In the genomic region with DNA sequence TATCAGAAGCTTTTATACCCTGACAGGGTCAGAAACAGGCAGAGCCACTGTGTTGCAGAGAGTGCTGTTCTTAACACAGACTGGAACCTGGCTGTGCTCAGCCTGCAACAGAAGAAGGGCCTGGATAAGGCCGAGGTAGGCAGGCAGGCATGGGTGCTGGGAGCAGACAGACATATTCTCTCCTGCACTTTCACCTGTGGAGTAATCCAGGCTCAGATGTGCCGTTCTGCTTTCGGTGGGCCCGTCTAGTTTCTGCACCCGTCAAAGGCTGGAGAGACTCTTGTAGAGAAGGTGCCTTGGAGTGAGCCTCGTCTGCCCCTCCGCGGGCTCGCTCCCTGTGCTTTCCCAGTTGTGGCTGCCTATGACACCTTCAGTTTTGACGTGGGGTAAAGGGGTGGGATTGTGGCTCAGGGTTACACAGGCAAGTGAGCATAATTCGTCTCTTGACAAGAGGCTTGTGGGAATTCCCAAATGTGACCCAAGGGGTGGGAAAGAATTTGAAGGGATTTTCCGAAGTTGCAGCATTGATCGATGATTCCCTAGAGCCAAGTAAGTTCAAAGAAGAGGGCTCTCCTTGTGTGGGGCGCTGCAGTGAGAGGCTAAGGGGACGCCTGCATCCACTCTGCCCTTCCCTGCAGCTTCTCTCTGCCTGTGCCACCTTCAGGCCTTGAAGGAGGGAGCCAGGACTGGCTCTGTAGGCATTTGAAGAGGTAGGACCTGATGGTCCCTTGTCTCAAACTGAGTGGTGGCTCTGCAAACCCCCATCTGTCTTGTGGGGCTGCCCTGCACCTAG, we compare ENCODE assay signal across 2 cellular contexts.
TF ChIP-seq lines count a peak whose summit lies in the region.

No MANE protein-coding gene starts in this region.

TF ChIP-seq in IMR-90, 13 proteins besides CTCF, POLR2A, EP300 and RAD21:
- no peak for TF ChIP-seq MAZ (IDR thresholded peaks at IDR 0.05; ENCODE audit: borderline replicate concordance, low read depth, low read length)
- TF ChIP-seq MXI1 (IDR thresholded peaks at IDR 0.05; ENCODE audit: borderline replicate concordance, low read depth, low read length): no peak
- TF ChIP-seq, protein P1, sequence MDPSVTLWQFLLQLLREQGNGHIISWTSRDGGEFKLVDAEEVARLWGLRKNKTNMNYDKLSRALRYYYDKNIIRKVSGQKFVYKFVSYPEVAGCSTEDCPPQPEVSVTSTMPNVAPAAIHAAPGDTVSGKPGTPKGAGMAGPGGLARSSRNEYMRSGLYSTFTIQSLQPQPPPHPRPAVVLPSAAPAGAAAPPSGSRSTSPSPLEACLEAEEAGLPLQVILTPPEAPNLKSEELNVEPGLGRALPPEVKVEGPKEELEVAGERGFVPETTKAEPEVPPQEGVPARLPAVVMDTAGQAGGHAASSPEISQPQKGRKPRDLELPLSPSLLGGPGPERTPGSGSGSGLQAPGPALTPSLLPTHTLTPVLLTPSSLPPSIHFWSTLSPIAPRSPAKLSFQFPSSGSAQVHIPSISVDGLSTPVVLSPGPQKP (IDR thresholded peaks at IDR 0.05; ENCODE audit: borderline replicate concordance, low read depth, low read length): no peak
- TF ChIP-seq CEBPB (IDR thresholded peaks at IDR 0.05; ENCODE audit: low read depth, low read length): peak; percentile 37; the same call in 1 of the 2 replicates
TF ChIP-seq in IMR-90: peak in this region for 1.

TF ChIP-seq in HepG2, 621 proteins besides CTCF, POLR2A, EP300 and RAD21:
- TF ChIP-seq ZNF609 (CRISPR knock-in tag; IDR thresholded peaks at IDR 0.05; ENCODE audit: borderline replicate concordance): no peak
